ENCODE assay signal across 8 cellular contexts in the genomic region with DNA sequence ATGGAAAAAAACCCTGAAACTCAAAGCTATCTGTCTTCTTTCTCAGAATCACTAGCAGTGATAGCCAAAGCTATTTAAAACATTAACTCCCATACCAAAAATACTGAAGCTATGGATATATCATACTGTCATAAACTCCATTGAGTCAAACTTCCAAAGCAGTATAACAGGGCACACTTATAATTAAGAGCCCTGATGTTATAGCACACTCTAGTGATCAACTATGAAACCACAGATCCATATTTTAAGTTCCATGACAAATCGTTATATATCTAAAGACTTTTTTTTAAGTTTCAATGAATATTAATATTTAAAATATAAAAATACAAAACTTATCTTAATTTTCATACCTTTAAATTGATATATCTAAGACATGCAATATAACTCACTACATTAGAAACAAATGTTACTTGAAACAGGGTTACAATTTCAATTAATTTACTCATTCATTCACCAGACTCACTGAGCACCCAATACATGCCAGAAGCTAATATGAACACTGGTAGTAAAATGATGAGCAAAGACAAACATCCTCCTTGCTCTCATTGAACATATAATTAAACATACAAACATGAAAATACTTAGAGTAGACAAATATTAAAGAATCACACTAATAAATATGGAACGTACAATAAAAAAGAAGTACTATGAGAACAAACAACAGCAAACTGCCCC.
DNase-seq lines count a peak whose midpoint lies in the region; ATAC-seq and TF ChIP-seq lines count a peak whose summit lies in the region.

No MANE protein-coding gene starts in this region.

- no peaks in the 10 kb centered on the region for H3K27me3 Mint-ChIP-seq in T-helper 2 cell treated with Interferon-gamma antibody and Interleukin-4, amounts not matched to agents 5 μg/mL and 100 μg/mL, for 36 hours (ENCODE audit: low read depth)

- no peaks in the 10 kb centered on the region for H3K4me1 Mint-ChIP-seq in T-helper 2 cell treated with Interferon-gamma antibody and Interleukin-4, amounts not matched to agents 5 μg/mL and 100 μg/mL, for 36 hours (ENCODE audit: low read depth)

- peak; percentile 24 for DNase-seq in Ammon's horn (ENCODE audit: low spot score)
- DNase-seq in LHCN-M2 (ENCODE audit: low read depth), result peak; percentile 44
- peak; percentile 22 for DNase-seq in astrocyte of the cerebellum (ENCODE audit: low read depth)
- peak; percentile 2 for DNase-seq in kidney glomerular epithelial cell (lab: John Stamatoyannopoulos, UW)
- no peak for DNase-seq in T-helper 2 cell treated with Interferon-gamma antibody and Interleukin-4, amounts not matched to agents 5 μg/mL and 100 μg/mL, for 36 hours (ENCODE audit: low spot score)
- no peak for DNase-seq in NK-92 treated with Interleukin-12 subunit alpha and Interleukin-12 subunit beta, amount 100 ng/mL, for 24 hours (lab: John Stamatoyannopoulos, UW)

- in situ Hi-C loops in astrocyte of the cerebellum (cut with HindIII; ENCODE audit: low sequenced_read_pairs), result no loop called here

- peaks cover 40% of the 10 kb centered on the region for H3K36me3 Mint-ChIP-seq in T-helper 2 cell treated with Interferon-gamma antibody and Interleukin-4, amounts not matched to agents 5 μg/mL and 100 μg/mL, for 36 hours (ENCODE audit: low read depth)

- H3K27ac Mint-ChIP-seq in T-helper 2 cell treated with Interferon-gamma antibody and Interleukin-4, amounts not matched to agents 5 μg/mL and 100 μg/mL, for 36 hours, result no peak overlapping the region

- TF ChIP-seq CTCF in astrocyte of the cerebellum (IDR thresholded peaks at IDR 0.05; ENCODE audit: low read depth, low read length, missing control alignments), result peak; percentile 31

- ATAC-seq in GM21619 (IDR thresholded peaks at IDR 0.05; ENCODE audit: unreplicated experiment), result no peak
- no peak for ATAC-seq in GM21367 (IDR thresholded peaks at IDR 0.05; ENCODE audit: unreplicated experiment)

- no peaks in the 10 kb centered on the region for H3K9me3 Mint-ChIP-seq in T-helper 2 cell treated with Interferon-gamma antibody and Interleukin-4, amounts not matched to agents 5 μg/mL and 100 μg/mL, for 36 hours

- no peak overlapping the region for H3K4me3 ChIP-seq in astrocyte of the cerebellum (ENCODE audit: low read depth, low read length)

- no peak overlapping the region for H3K4me3 Mint-ChIP-seq in T-helper 2 cell treated with Interferon-gamma antibody and Interleukin-4, amounts not matched to agents 5 μg/mL and 100 μg/mL, for 36 hours

Comparison
In these comparisons a context has a peak if more than half of its experiments do, and no peak if none do; other contexts are left out.
1. DNase-seq: peak in Ammon's horn (single experiment), LHCN-M2 (single experiment), astrocyte of the cerebellum (single experiment) and kidney glomerular epithelial cell (single experiment); none in T-helper 2 cell treated with Interferon-gamma antibody and Interleukin-4, amounts not matched to agents 5 μg/mL and 100 μg/mL, for 36 hours (single experiment) and NK-92 treated with Interleukin-12 subunit alpha and Interleukin-12 subunit beta, amount 100 ng/mL, for 24 hours (single experiment).